Comparison of ENCODE assay signal across 22 cellular contexts in the genomic region with DNA sequence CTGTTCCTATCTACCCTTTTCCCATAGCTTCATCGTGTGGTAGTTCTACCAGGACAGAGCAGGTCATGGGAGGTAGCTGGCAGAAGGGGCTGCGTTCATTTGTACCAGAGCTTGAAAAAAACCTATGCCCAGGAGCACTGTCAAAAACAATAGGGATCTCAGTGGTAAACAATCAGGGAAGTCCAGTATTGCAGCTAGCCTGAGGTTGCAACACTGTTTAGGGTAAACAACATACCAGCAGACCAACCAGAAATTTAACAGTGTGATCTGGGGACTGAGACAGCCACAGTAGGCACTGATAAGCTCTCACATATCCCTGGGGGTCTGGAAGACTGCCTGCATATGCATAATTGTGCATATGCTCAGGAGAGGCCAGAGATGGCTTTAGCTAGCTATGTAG. TPM values are rescaled to one million over a fixed set of nuclear protein-coding genes. Genes with fewer than 3 reads are reported as not detected.
A peak's percentile ranks its signal among the peaks of the same experiment; 100 is the strongest.
DNase-seq lines count a peak whose midpoint lies in the region; ATAC-seq, FAIRE-seq and TF ChIP-seq lines count a peak whose summit lies in the region.
"Had no signal": no experiment of that assay in that cellular context is flagged by ENCODE, and none has a peak within 500 bp of the region (broad histone marks: within the 10 kb centered on the region; RNA-seq: fewer than 3 reads in every experiment).

No MANE protein-coding gene starts in this region.

- WGBS in HepG2 (ENCODE audit: low lambda C conversion rate): 6% methylated on average over 2 of the region's 2 CpGs

- intact Hi-C loops in HepG2 (cut with micrococcal nuclease; ENCODE audit: unreplicated experiment) (no loop called here), tibial artery (cut with DNase I; ENCODE audit: low total_unique reads) (no loop called here)

- peak; percentile 94 for ATAC-seq in HepG2
- ATAC-seq in SK-N-SH treated with all-trans-retinoic acid at 6 μM for 48 hours: no peak

- H3K4me3 ChIP-seq in epithelial cell of esophagus (ENCODE audit: low read length) (no peak overlapping the region), HepG2 (replicated peaks in 1 of 3; ENCODE audit: insufficient read depth in 1 of 3, low read depth in 2 of 3, low read length in 3 of 3) (no peak overlapping the region; a peak in 1 of 6 replicates), tibial artery (no peak overlapping the region)

- no peak for FAIRE-seq in HepG2 (lab: Jason Lieb, UNC)
- FAIRE-seq: H54 had no signal

- POLR2A ChIA-PET in HepG2 (lab: Yijun Ruan, JAX): interaction anchor here (0.6 to 3.6 kb wide), 8 partner anchors 10 to 90 kb away, joined by 3 to 26 read pairs (median 6); a partner anchor contains a TSS

- H3K9me3 ChIP-seq in HepG2 (ENCODE audit: low read length): peaks cover 31% of the 10 kb centered on the region
- H3K9me3 ChIP-seq in tibial artery: peaks cover 0 to 39% (median 10%) of the 10 kb centered on the region in 3 donors

- peak overlapping the region; percentile 65 for H3K4me2 ChIP-seq in HepG2 (ENCODE audit: low read depth, low read length)
- H3K4me2 ChIP-seq: KMS-11, SK-N-SH had no signal

- no peak for TF ChIP-seq CTCF in epithelial cell of esophagus (IDR thresholded peaks at IDR 0.05; ENCODE audit: insufficient read depth, low read depth, low read length, missing control alignments)
- TF ChIP-seq CTCF in HepG2 (CRISPR knock-in tag; IDR thresholded peaks at IDR 0.05): no peak
- TF ChIP-seq CTCF in tibial artery (IDR thresholded peaks at IDR 0.05): no peak

- H3K9ac ChIP-seq in HepG2 (ENCODE audit: insufficient read depth, low read depth, low read length): peak overlapping the region; percentile 26; the same call in 1 of the 2 replicates
- H3K9ac ChIP-seq: KMS-11, SK-N-SH had no signal

- H3K36me3 ChIP-seq in HepG2 (replicated peaks in 1 of 2; ENCODE audit: control insufficient read depth in 1 of 2, insufficient read depth in 2 of 2, low read length in 2 of 2): no peaks in the 10 kb centered on the region
- peaks cover 0 to 9% (median 0%) of the 10 kb centered on the region in 3 donors for H3K36me3 ChIP-seq in tibial artery

- DNase-seq in M059J (ENCODE audit: low read depth) (peak; percentile 58), epithelial cell of esophagus (ENCODE audit: low read depth) (peak; percentile 41), HepG2 (ENCODE audit: low spot score) (peak; percentile 72), NCI-H345 (lab: John Stamatoyannopoulos, UW) (no peak), AG20443 (ENCODE audit: low spot score) (no peak), tibial artery (no peak)
- DNase-seq: ACHN; AML-193; DMS79 treated with DMSO at 0.1 percent for 48 hours; NCI-H1092 treated with DMSO at 0.1 percent for 48 hours; NCI-H146; NCI-H2081; NCI-H2171 treated with DMSO at 0.1 percent for 48 hours; NCI-H510A; NCI-H748 treated with DMSO at 0.1 percent for 48 hours; NK-92 treated with Interleukin-12 subunit alpha and Interleukin-12 subunit beta, amount 100 ng/mL, for 24 hours; SHP77; SK-N-SH had no signal

- H3K27me3 ChIP-seq in HepG2 (ENCODE audit: control insufficient read depth in 1 of 2, insufficient read depth in 2 of 2, low read length in 2 of 2): no peaks in the 10 kb centered on the region
- no peaks in the 10 kb centered on the region for H3K27me3 ChIP-seq in tibial artery

- 0 out of 4 replicates have a peak, but pooled peaks of 1 of the 2 experiments have one; percentile 27 for TF ChIP-seq POLR2A in HepG2 (IDR thresholded peaks at IDR 0.05; ENCODE audit: insufficient read depth in 1 of 2, low read depth in 2 of 2, low read length in 2 of 2)

- peaks cover 2% of the 10 kb centered on the region for H3K79me2 ChIP-seq in HepG2 (ENCODE audit: insufficient read depth, low read length)

- H3K27ac ChIP-seq in HepG2 (ENCODE audit: extremely low read length, insufficient read depth, low read length) (peak overlapping the region; percentile 74), tibial artery (no peak overlapping the region)
- H3K27ac ChIP-seq: C4-2B, KMS-11 had no signal

- H3K4me1 ChIP-seq in HepG2 (ENCODE audit: insufficient read depth, low read length) (peaks cover 51% of the 10 kb centered on the region), tibial artery (peaks cover 0 to 5% (median 0%) of the 10 kb centered on the region in 4 donors)

- H4K20me1 ChIP-seq in HepG2 (ENCODE audit: insufficient read depth, low read length): no peaks in the 10 kb centered on the region

- CTCF ChIA-PET in HepG2 (lab: Yijun Ruan, JAX; ENCODE audit: low intra/inter-chr PET ratio, low total read pairs): interaction anchor here (1.1 kb wide), 1 partner anchor 25 kb away, joined by 3 read pairs; no protein-coding TSS in a partner anchor

- no TSS peak for BruUV-seq in HepG2 (replicated peaks; lab: Mats Ljungman, UMichigan)

- TF ChIP-seq EP300 in HepG2 (IDR thresholded peaks at IDR 0.05; ENCODE audit: low read depth in 2 of 2, low read length in 2 of 2) (peak in 1 of 2 experiments; percentile 60; a peak in 1 of 4 replicates), HepG2 (CRISPR knock-in tag; IDR thresholded peaks at IDR 0.05; ENCODE audit: borderline replicate concordance) (no peak)

- no peak for TF ChIP-seq RAD21 in HepG2 (CRISPR knock-in tag; IDR thresholded peaks at IDR 0.05)

- in situ Hi-C loops in HepG2 (cut with HindIII; ENCODE audit: extremely low pct_ligation_motif_present, low pct_unique_long_range_greater_than_20kb): no loop called here

- peak overlapping the region; percentile 46 for H2AFZ ChIP-seq in HepG2 (ENCODE audit: low read length)

TF ChIP-seq in HepG2, 621 proteins besides CTCF, POLR2A, EP300 and RAD21 (continues in another document):
- TF ChIP-seq, protein P1, sequence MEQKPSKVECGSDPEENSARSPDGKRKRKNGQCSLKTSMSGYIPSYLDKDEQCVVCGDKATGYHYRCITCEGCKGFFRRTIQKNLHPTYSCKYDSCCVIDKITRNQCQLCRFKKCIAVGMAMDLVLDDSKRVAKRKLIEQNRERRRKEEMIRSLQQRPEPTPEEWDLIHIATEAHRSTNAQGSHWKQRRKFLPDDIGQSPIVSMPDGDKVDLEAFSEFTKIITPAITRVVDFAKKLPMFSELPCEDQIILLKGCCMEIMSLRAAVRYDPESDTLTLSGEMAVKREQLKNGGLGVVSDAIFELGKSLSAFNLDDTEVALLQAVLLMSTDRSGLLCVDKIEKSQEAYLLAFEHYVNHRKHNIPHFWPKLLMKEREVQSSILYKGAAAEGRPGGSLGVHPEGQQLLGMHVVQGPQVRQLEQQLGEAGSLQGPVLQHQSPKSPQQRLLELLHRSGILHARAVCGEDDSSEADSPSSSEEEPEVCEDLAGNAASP (CRISPR knock-in tag; IDR thresholded peaks at IDR 0.05; ENCODE audit: borderline replicate concordance): no peak
- TF ChIP-seq CCDC6 (CRISPR knock-in tag; IDR thresholded peaks at IDR 0.05): no peak
- TF ChIP-seq ZNF782 (CRISPR knock-in tag; IDR thresholded peaks at IDR 0.05; ENCODE audit: borderline replicate concordance): no peak
- TF ChIP-seq SYNCRIP (IDR thresholded peaks at IDR 0.05; ENCODE audit: insufficient read depth, low read depth, low read length): no peak
- no peak for TF ChIP-seq ZC3H4 (CRISPR knock-in tag; IDR thresholded peaks at IDR 0.05; ENCODE audit: borderline replicate concordance)
- peak; percentile 59; the same call in 1 of the 2 replicates for TF ChIP-seq ZMYM3 (CRISPR knock-in tag; IDR thresholded peaks at IDR 0.05)

TF ChIP-seq in SK-N-SH treated with all-trans-retinoic acid at 6 μM for 48 hours, 23 proteins besides CTCF, POLR2A, EP300 and RAD21 (continues in another document):
- TF ChIP-seq ZFP30 (CRISPR knock-in tag; IDR thresholded peaks at IDR 0.05): no peak
- TF ChIP-seq, protein P2, sequence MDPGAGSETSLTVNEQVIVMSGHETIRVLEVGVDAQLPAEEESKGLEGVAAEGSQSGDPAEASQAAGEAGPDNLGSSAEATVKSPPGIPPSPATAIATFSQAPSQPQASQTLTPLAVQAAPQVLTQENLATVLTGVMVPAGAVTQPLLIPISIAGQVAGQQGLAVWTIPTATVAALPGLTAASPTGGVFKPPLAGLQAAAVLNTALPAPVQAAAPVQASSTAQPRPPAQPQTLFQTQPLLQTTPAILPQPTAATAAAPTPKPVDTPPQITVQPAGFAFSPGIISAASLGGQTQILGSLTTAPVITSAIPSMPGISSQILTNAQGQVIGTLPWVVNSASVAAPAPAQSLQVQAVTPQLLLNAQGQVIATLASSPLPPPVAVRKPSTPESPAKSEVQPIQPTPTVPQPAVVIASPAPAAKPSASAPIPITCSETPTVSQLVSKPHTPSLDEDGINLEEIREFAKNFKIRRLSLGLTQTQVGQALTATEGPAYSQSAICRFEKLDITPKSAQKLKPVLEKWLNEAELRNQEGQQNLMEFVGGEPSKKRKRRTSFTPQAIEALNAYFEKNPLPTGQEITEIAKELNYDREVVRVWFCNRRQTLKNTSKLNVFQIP (CRISPR knock-in tag; IDR thresholded peaks at IDR 0.05; ENCODE audit: borderline replicate concordance, low read depth): no peak
- no peak for TF ChIP-seq TCF4 (CRISPR knock-in tag; IDR thresholded peaks at IDR 0.05; ENCODE audit: borderline replicate concordance)
- TF ChIP-seq ZFP3 (CRISPR knock-in tag; IDR thresholded peaks at IDR 0.05): no peak

RNA-seq across cellular contexts. Expression of a gene that starts 12.1 kb away (rescaled TPM):
- total RNA-seq in M059J (2014; rRNA removed; shearing (Covaris generic)): 9.6 and 13.0 TPM in 2 replicates
- 76.1 and 76.5 TPM in 2 replicates for total RNA-seq in HepG2 (2016; rRNA removed; fragmentation: Illumina TruSeq; extraction: Trizol)
- 177 and 189 TPM in 2 replicates for total RNA-seq in HepG2 (2016; cell fraction: cytosol; rRNA removed; fragmentation: Illumina TruSeq; extraction: Trizol; ENCODE audit: low read depth)
- total RNA-seq in HepG2 (2016; cell fraction: insoluble cytoplasmic fraction; rRNA removed; fragmentation: Illumina TruSeq; extraction: Trizol): 71.7 and 74.4 TPM in 2 replicates
- 60.3 and 72.3 TPM in 2 replicates for total RNA-seq in HepG2 (2016; cell fraction: membrane; rRNA removed; fragmentation: Illumina TruSeq; extraction: Trizol)
- total RNA-seq in HepG2 (2016; cell fraction: nucleus; rRNA removed; fragmentation: Illumina TruSeq; extraction: Trizol): 106 and 120 TPM in 2 replicates
- polyA plus RNA-seq in HepG2 (2011; rRNA removed): 52.2 and 62.5 TPM in 2 replicates
- polyA plus RNA-seq in HepG2 (2011; cell fraction: cytosol; rRNA removed): 39.3 and 44.4 TPM in 2 replicates
- polyA plus RNA-seq in HepG2 (2011; cell fraction: nucleus; rRNA removed): 79.8 and 99.4 TPM in 2 replicates
- polyA plus RNA-seq in HepG2 (2012): 25.6 and 27.8 TPM in 2 replicates
- 4.7 and 5.0 TPM in 2 replicates for polyA plus RNA-seq in HepG2 (2016; cell fraction: cytosol; fragmentation: Illumina TruSeq; extraction: Trizol; ENCODE audit: low read depth)
- 53.3 and 60.9 TPM in 2 replicates for polyA plus RNA-seq in HepG2 (2016; cell fraction: insoluble cytoplasmic fraction; fragmentation: Illumina TruSeq; extraction: Trizol; ENCODE audit: low read depth)
- 13.0 and 14.6 TPM in 2 replicates for polyA plus RNA-seq in HepG2 (2016; cell fraction: membrane; fragmentation: Illumina TruSeq; extraction: Trizol; ENCODE audit: low read depth)
- polyA plus RNA-seq in HepG2 (2016; cell fraction: nucleus; fragmentation: Illumina TruSeq; extraction: Trizol; ENCODE audit: insufficient read depth, low read depth): 129 and 143 TPM in 2 replicates
- 58.0 and 138 TPM in 2 replicates for polyA minus RNA-seq in HepG2 (2011; rRNA and poly(A)+ RNA removed; ENCODE audit: low replicate concordance)
- polyA minus RNA-seq in HepG2 (2011; cell fraction: cytosol; rRNA and poly(A)+ RNA removed): 42.1 and 44.2 TPM in 2 replicates
- polyA minus RNA-seq in HepG2 (2011; cell fraction: nucleus; rRNA and poly(A)+ RNA removed): 164 and 187 TPM in 2 replicates

Comparison
In these comparisons a context has a peak if more than half of its experiments do, and no peak if none do; other contexts are left out.
1. DNase-seq: peak in M059J (single experiment), epithelial cell of esophagus (single experiment) and HepG2 (single experiment); none in NCI-H345 (single experiment), AG20443 (single experiment) and tibial artery (0 of 2).